19 cellular contexts compared by ENCODE assay signal in the genomic region with DNA sequence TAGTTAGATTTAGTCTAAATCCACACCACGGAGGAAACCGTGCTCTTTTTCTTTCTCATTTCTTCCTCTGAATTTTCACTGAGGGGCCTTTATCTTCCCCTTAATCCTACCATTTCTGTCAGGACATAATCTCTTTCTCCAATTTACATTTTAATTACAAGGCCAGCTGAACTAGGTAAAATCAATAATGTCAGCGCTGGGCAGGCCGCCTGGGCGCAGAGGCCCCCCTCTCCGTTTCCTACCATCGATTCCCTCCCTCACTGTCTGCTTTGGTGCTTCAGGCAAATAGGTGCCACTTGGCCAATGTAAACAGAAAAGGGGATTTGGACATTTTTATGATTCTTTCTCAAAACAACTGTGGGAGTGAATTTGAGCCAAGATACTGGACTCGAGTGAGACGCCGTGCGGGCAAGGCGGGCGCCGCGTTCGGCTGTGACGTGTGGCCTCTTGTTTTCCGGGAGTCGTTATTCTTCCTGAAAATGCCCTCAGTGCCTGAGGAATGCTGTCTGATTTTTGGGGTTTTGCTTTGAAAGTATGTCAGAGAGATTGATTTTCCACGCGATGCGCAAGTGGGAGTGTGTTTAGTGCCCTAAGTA. TPM values are rescaled to one million over a fixed set of nuclear protein-coding genes. Genes with fewer than 3 reads are reported as not detected.
"Had no signal": no experiment of that assay in that cellular context is flagged by ENCODE, and none has a peak within 500 bp of the region (broad histone marks: within the 10 kb centered on the region; RNA-seq: fewer than 3 reads in every experiment).

No MANE protein-coding gene starts in this region.

- H3K4me3 Mint-ChIP-seq: activated CD8-positive, alpha-beta T cell treated with anti-CD3 and anti-CD28 coated beads for 36 hours; activated naive CD4-positive, alpha-beta T cell treated with anti-CD3 and anti-CD28 coated beads, Interleukin-2, amount 50 U/mL, for 24 hours; activated T-cell treated with anti-CD3 and anti-CD28 coated beads, Interleukin-2, amount 50 U/mL, for 4 hours; central memory CD8-positive, alpha-beta T cell; immature natural killer cell; nephron progenitor cell; stimulated activated effector memory CD8-positive, alpha-beta T cell treated with anti-CD3 and anti-CD28 coated beads, Interleukin-12 subunit alpha, Interleukin-12 subunit beta, amount 100 ng/mL, for 72 hours; WTC11 had no signal

- H3K9me3 ChIP-seq: adrenal gland, esophagus squamous epithelium, thoracic aorta had no signal

- ATAC-seq: activated CD8-positive, alpha-beta T cell treated with anti-CD3 and anti-CD28 coated beads for 36 hours; activated T-cell treated with anti-CD3 and anti-CD28 coated beads, Interleukin-2, amount 50 U/mL, for 4 hours had no signal

- DNase-seq: activated CD4-positive, alpha-beta T cell treated with anti-CD3 and anti-CD28 coated beads for 4 hours; activated CD8-positive, alpha-beta T cell treated with anti-CD3 and anti-CD28 coated beads for 36 hours; activated T-cell treated with anti-CD3 and anti-CD28 coated beads, Interleukin-2, amount 50 U/mL, for 4 hours; cortex of kidney; effector CD4-positive, alpha-beta T cell; esophagus squamous epithelium; foreskin fibroblast; immature natural killer cell; mesendoderm; nephron progenitor cell had no signal

- H3K27me3 ChIP-seq: adrenal gland, esophagus squamous epithelium had no signal

- H3K4me3 ChIP-seq: adrenal gland, esophagus squamous epithelium, thoracic aorta had no signal

- H3K27me3 Mint-ChIP-seq: activated CD8-positive, alpha-beta T cell treated with anti-CD3 and anti-CD28 coated beads for 36 hours; activated naive CD4-positive, alpha-beta T cell treated with anti-CD3 and anti-CD28 coated beads, Interleukin-2, amount 50 U/mL, for 24 hours; central memory CD8-positive, alpha-beta T cell had no signal

- H3K4me1 Mint-ChIP-seq: activated naive CD4-positive, alpha-beta T cell treated with anti-CD3 and anti-CD28 coated beads, Interleukin-2, amount 50 U/mL, for 24 hours had no signal

- H3K27ac Mint-ChIP-seq: activated CD8-positive, alpha-beta T cell treated with anti-CD3 and anti-CD28 coated beads for 36 hours; activated naive CD4-positive, alpha-beta T cell treated with anti-CD3 and anti-CD28 coated beads, Interleukin-2, amount 50 U/mL, for 24 hours; immature natural killer cell; nephron progenitor cell; stimulated activated effector memory CD8-positive, alpha-beta T cell treated with anti-CD3 and anti-CD28 coated beads, Interleukin-12 subunit alpha, Interleukin-12 subunit beta, amount 100 ng/mL, for 72 hours; WTC11 had no signal

- H3K9me3 Mint-ChIP-seq: activated CD8-positive, alpha-beta T cell treated with anti-CD3 and anti-CD28 coated beads for 36 hours; activated naive CD4-positive, alpha-beta T cell treated with anti-CD3 and anti-CD28 coated beads, Interleukin-2, amount 50 U/mL, for 24 hours; activated T-cell treated with anti-CD3 and anti-CD28 coated beads, Interleukin-2, amount 50 U/mL, for 4 hours; central memory CD8-positive, alpha-beta T cell; immature natural killer cell; stimulated activated effector memory CD8-positive, alpha-beta T cell treated with anti-CD3 and anti-CD28 coated beads, Interleukin-12 subunit alpha, Interleukin-12 subunit beta, amount 100 ng/mL, for 72 hours; WTC11 had no signal

- H3K4me1 ChIP-seq: adrenal gland had no signal

- H3K27ac ChIP-seq: adrenal gland, esophagus squamous epithelium, thoracic aorta had no signal

RNA-seq across cellular contexts. Expression of a gene that starts 36.7 kb away (rescaled TPM):
- total RNA-seq: activated CD8-positive, alpha-beta T cell treated with anti-CD3 and anti-CD28 coated beads for 36 hours; activated T-cell treated with anti-CD3 and anti-CD28 coated beads, Interleukin-2, amount 50 U/mL, for 4 hours; adrenal gland; endothelial cell of umbilical vein; esophagus squamous epithelium; osteocyte; thoracic aorta; urinary bladder; WTC11 had no signal
